In the genomic region with DNA sequence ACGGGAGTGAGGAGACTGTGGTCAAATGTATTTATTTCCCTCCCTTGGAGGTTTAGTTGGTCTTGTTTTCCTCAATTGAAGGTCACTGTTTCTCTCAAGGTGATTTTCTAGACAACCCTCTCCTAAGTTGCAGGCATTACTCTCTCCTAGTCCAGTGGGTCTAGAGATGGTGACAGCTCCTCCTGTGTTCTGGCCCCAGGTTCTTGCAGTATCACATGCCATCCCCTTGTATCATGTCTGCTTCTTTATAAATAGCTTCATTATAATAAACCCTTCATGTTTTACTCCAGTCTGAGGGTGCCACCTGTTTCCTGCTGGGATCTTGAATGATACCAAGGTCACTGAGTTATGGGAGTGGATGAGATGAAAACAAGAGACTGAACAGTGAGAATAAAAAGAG, we compare ENCODE assay signal across 31 cellular contexts.
"Had no signal": no experiment of that assay in that cellular context is flagged by ENCODE, and none has a peak within 500 bp of the region (broad histone marks: within the 10 kb centered on the region; RNA-seq: fewer than 3 reads in every experiment).

No MANE protein-coding gene starts in this region.

- DNase-seq: Kasumi-1, KG1, MG63, NCI-H1048, NCI-H1092 treated with DMSO at 0.1 percent for 48 hours, NCI-H1105 treated with DMSO at 0.1 percent for 48 hours, NCI-H1417, NCI-H1436, NCI-H1694, NCI-H187, NCI-H1930, NCI-H2029 treated with DMSO at 0.1 percent for 48 hours, NCI-H2081 treated with DMSO at 0.1 percent for 48 hours, NCI-H2107, NCI-H2171, NCI-H226, NCI-H446 treated with DMSO at 0.1 percent for 48 hours, NCI-H510A, NCI-H524, NCI-H526, NCI-H69, NCI-H748 treated with DMSO at 0.1 percent for 48 hours, NCI-H82, PC-9, SHP77, SIG-M5, SJCRH30, SK-N-SH, SW 1271 had no signal

- H3K4me2 ChIP-seq: PC-9, SK-N-SH had no signal

- H3K4me3 ChIP-seq: MG63, PC-9, SJCRH30 had no signal

- ATAC-seq: Panc1 had no signal

- H3K27ac ChIP-seq: PC-9, RWPE1, SJCRH30 had no signal

- H3K27me3 ChIP-seq: MG63, SJCRH30 had no signal

- H2AFZ ChIP-seq: PC-9 had no signal

- H3K9ac ChIP-seq: SK-N-SH had no signal

- H3K4me1 ChIP-seq: SJCRH30 had no signal

- H3K9me3 ChIP-seq: SJCRH30, SK-N-SH had no signal

- H3K36me3 ChIP-seq: MG63, SJCRH30 had no signal
